ENCODE assay signal across 20 cellular contexts in genomic region chr9:83013867-83014605, GRCh38. TPM values are rescaled to one million over a fixed set of nuclear protein-coding genes. Genes with fewer than 3 reads are reported as not detected.
A peak's percentile ranks its signal among the peaks of the same experiment; 100 is the strongest.
DNase-seq lines count a peak whose midpoint lies in the region; ATAC-seq and TF ChIP-seq lines count a peak whose summit lies in the region.
"Had no signal": no experiment of that assay in that cellular context is flagged by ENCODE, and none has a peak within 500 bp of the region (broad histone marks: within the 10 kb centered on the region; RNA-seq: fewer than 3 reads in every experiment).

No MANE protein-coding gene starts in this region.

- H3K9me3 ChIP-seq in mammary epithelial cell (replicated peaks; ENCODE audit: insufficient read depth, low read length) (no peaks in the 10 kb centered on the region), esophagus muscularis mucosa (peaks cover 0 to 7% (median 0%) of the 10 kb centered on the region in 4 donors)
- H3K9me3 ChIP-seq: adrenal gland, colonic mucosa, mucosa of descending colon had no signal

- no peak overlapping the region for H3K9ac ChIP-seq in mammary epithelial cell (ENCODE audit: insufficient read depth, low read length)
- H3K9ac ChIP-seq: BLaER1 had no signal

- DNase-seq in AG20443 (ENCODE audit: low spot score) (peak; percentile 43), HS-5 (ENCODE audit: low read depth) (peak; percentile 40), mammary epithelial cell (peak; percentile 51), kidney glomerular epithelial cell (lab: John Stamatoyannopoulos, UW) (peak; percentile 39), esophagus muscularis mucosa (ENCODE audit: extremely low spot score) (no peak), type B pancreatic cell (ENCODE audit: extremely low spot score, unreplicated experiment) (no peak)
- DNase-seq in stimulated activated naive CD8-positive, alpha-beta T cell treated with anti-CD3 and anti-CD28 coated beads, Interleukin-15, amount 100 ng/mL, for 72 hours, result no peak
- DNase-seq: adrenal gland; colonic mucosa; hypothalamus; left colon; stimulated activated CD4-positive, alpha-beta T cell treated with anti-CD3 and anti-CD28 coated beads, Interleukin-1b, Interleukin-23, amount 100 ng/mL, for 48 hours; substantia nigra; T-helper 1 cell had no signal

- H3K36me3 ChIP-seq in mammary epithelial cell (ENCODE audit: insufficient read depth, low read length), result no peaks in the 10 kb centered on the region
- no peaks in the 10 kb centered on the region for H3K36me3 ChIP-seq in esophagus muscularis mucosa
- H3K36me3 ChIP-seq: adrenal gland, BLaER1, colonic mucosa had no signal

- H3K27ac Mint-ChIP-seq in type B pancreatic cell, result no peak overlapping the region
- no peak overlapping the region for H3K27ac Mint-ChIP-seq in stimulated activated naive CD8-positive, alpha-beta T cell treated with anti-CD3 and anti-CD28 coated beads, Interleukin-15, amount 100 ng/mL, for 72 hours
- H3K27ac Mint-ChIP-seq: activated T-helper 2 cell treated with anti-CD3 and anti-CD28 coated beads, Interferon-gamma antibody, Interleukin-2, Interleukin-4, amounts not matched to agents 10 μg/mL and 5 μg/mL and 100 μg/mL, durations not matched to agents 14 hours and 24 hours and 36 hours had no signal

- H3K79me2 ChIP-seq in mammary epithelial cell (ENCODE audit: insufficient read depth, low read length), result no peaks in the 10 kb centered on the region

- BruUV-seq in mammary epithelial cell (replicated peaks; lab: Mats Ljungman, UMichigan), result no TSS peak

- in situ Hi-C loops in mammary epithelial cell (cut with MboI; ENCODE audit: low sequenced_read_pairs in 2 of 2), result no loop called here

- no peak overlapping the region for H2AFZ ChIP-seq in mammary epithelial cell (ENCODE audit: low read depth, low read length)

- no peak for TF ChIP-seq POLR2A in esophagus muscularis mucosa (IDR thresholded peaks at IDR 0.05; ENCODE audit: low read depth)

- no peaks in the 10 kb centered on the region for H3K27me3 Mint-ChIP-seq in type B pancreatic cell
- H3K27me3 Mint-ChIP-seq in stimulated activated naive CD8-positive, alpha-beta T cell treated with anti-CD3 and anti-CD28 coated beads, Interleukin-15, amount 100 ng/mL, for 72 hours, result no peaks in the 10 kb centered on the region

- intact Hi-C loops in mammary epithelial cell (cut with micrococcal nuclease) (no loop called here), esophagus muscularis mucosa (cut with DNase I) (no loop called here)

- no peak overlapping the region for H3K4me3 Mint-ChIP-seq in type B pancreatic cell
- H3K4me3 Mint-ChIP-seq in stimulated activated naive CD8-positive, alpha-beta T cell treated with anti-CD3 and anti-CD28 coated beads, Interleukin-15, amount 100 ng/mL, for 72 hours, result no peak overlapping the region

- H4K20me1 ChIP-seq in mammary epithelial cell (ENCODE audit: insufficient read depth, low read length), result no peaks in the 10 kb centered on the region
- H4K20me1 ChIP-seq: BLaER1 had no signal

- ATAC-seq in GM21576 (IDR thresholded peaks at IDR 0.05; ENCODE audit: unreplicated experiment), result no peak
- ATAC-seq in stimulated activated naive CD8-positive, alpha-beta T cell treated with anti-CD3 and anti-CD28 coated beads, Interleukin-15, amount 100 ng/mL, for 72 hours, result no peak

- CTCF ChIA-PET in mammary epithelial cell (lab: Charles Lee; ENCODE audit: low non-redundant PET), result no interaction called here

- TF ChIP-seq EP300 in esophagus muscularis mucosa (IDR thresholded peaks at IDR 0.05), result no peak

- peaks cover 4% of the 10 kb centered on the region for H3K4me1 Mint-ChIP-seq in type B pancreatic cell (ENCODE audit: unreplicated experiment)
- peaks cover 13% of the 10 kb centered on the region for H3K4me1 Mint-ChIP-seq in stimulated activated naive CD8-positive, alpha-beta T cell treated with anti-CD3 and anti-CD28 coated beads, Interleukin-15, amount 100 ng/mL, for 72 hours

- no peaks in the 10 kb centered on the region for H3K9me3 Mint-ChIP-seq in type B pancreatic cell
- no peaks in the 10 kb centered on the region for H3K9me3 Mint-ChIP-seq in stimulated activated naive CD8-positive, alpha-beta T cell treated with anti-CD3 and anti-CD28 coated beads, Interleukin-15, amount 100 ng/mL, for 72 hours
- H3K9me3 Mint-ChIP-seq: activated T-helper 2 cell treated with anti-CD3 and anti-CD28 coated beads, Interferon-gamma antibody, Interleukin-2, Interleukin-4, amounts not matched to agents 10 μg/mL and 5 μg/mL and 100 μg/mL, durations not matched to agents 14 hours and 24 hours and 36 hours had no signal

- no peak overlapping the region for H3K4me3 ChIP-seq in mammary epithelial cell (replicated peaks in 1 of 3; ENCODE audit: insufficient read depth in 1 of 3, low read depth in 2 of 3, low read length in 3 of 3)
- H3K4me3 ChIP-seq in esophagus muscularis mucosa, result no peak overlapping the region
- H3K4me3 ChIP-seq: adrenal gland, BLaER1, colonic mucosa, mucosa of descending colon had no signal

- dilution Hi-C loops in mammary epithelial cell (cut with HindIII; ENCODE audit: low sequenced_read_pairs), result no loop called here

- H3K4me2 ChIP-seq in mammary epithelial cell (ENCODE audit: insufficient read depth, low read depth, low read length), result no peak overlapping the region
- H3K4me2 ChIP-seq: BLaER1 had no signal

- H3K4me1 ChIP-seq in mammary epithelial cell (ENCODE audit: insufficient read depth, low read length) (peaks cover 17% of the 10 kb centered on the region), esophagus muscularis mucosa (peaks cover 0 to 9% (median 4%) of the 10 kb centered on the region in 4 donors)
- H3K4me1 ChIP-seq: colonic mucosa had no signal

- no peak for TF ChIP-seq CTCF in mammary epithelial cell (conservative IDR thresholded peaks at IDR 0.05 in 1 of 2, IDR thresholded peaks at IDR 0.05 in 1 of 2; ENCODE audit: extremely low read depth in 1 of 2, insufficient read depth in 1 of 2, low read depth in 1 of 2, low read length in 2 of 2)
- no peak for TF ChIP-seq CTCF in esophagus muscularis mucosa (IDR thresholded peaks at IDR 0.05)
- no peak for TF ChIP-seq CTCF in type B pancreatic cell (conservative IDR thresholded peaks at IDR 0.05)

- H3K27me3 ChIP-seq in mammary epithelial cell (ENCODE audit: insufficient read depth, low read length) (no peaks in the 10 kb centered on the region), esophagus muscularis mucosa (no peaks in the 10 kb centered on the region)
- H3K27me3 ChIP-seq: adrenal gland, BLaER1, colonic mucosa had no signal

- 44% methylated on average over 3 of the region's 3 CpGs for WGBS in mammary epithelial cell (ENCODE audit: low coverage, missing lambda C conversion rate)
- 67% methylated on average over 3 of the region's 3 CpGs for WGBS in esophagus muscularis mucosa

- H3K27ac ChIP-seq in mammary epithelial cell (ENCODE audit: insufficient read depth, low read depth, low read length), result no peak overlapping the region
- H3K27ac ChIP-seq in esophagus muscularis mucosa (replicated peaks in 1 of 4), result no peak overlapping the region
- H3K27ac ChIP-seq: adrenal gland, BLaER1, colonic mucosa, RWPE1 had no signal

- peaks cover 4% of the 10 kb centered on the region for H3K36me3 Mint-ChIP-seq in type B pancreatic cell

RNA-seq across cellular contexts. Expression of gene RASEF, which starts 48.9 kb away (rescaled TPM):
- total RNA-seq in mammary epithelial cell (1 to 10 TPM; 1.5 to 3.3 TPM), esophagus muscularis mucosa (under 1 TPM; under 0.01 to 0.42 (median 0.24) TPM), type B pancreatic cell (ENCODE audit: low replicate concordance) (10.0 and 23.3 TPM in 2 replicates)
- 1.1 TPM for polyA plus RNA-seq in mammary epithelial cell
- polyA minus RNA-seq in mammary epithelial cell, result 0.93 TPM
- total RNA-seq: activated CD8-positive, alpha-beta memory T cell treated with anti-CD3 and anti-CD28 coated beads for 36 hours; activated T-helper 2 cell treated with anti-CD3 and anti-CD28 coated beads, Interferon-gamma antibody, Interleukin-2, Interleukin-4, amounts not matched to agents 10 μg/mL and 5 μg/mL and 100 μg/mL, durations not matched to agents 14 hours and 24 hours and 36 hours had no signal

Comparison
In these comparisons a context has a peak if more than half of its experiments do, and no peak if none do; other contexts are left out.
1. DNase-seq: peak in AG20443 (single experiment), HS-5 (single experiment), mammary epithelial cell (single experiment) and kidney glomerular epithelial cell (single experiment); none in esophagus muscularis mucosa (single experiment), type B pancreatic cell (single experiment) and stimulated activated naive CD8-positive, alpha-beta T cell treated with anti-CD3 and anti-CD28 coated beads, Interleukin-15, amount 100 ng/mL, for 72 hours (0 of 2).